8 cellular contexts compared by ENCODE assay signal in genomic region chr3:186570096-186570940, GRCh38. TPM values are rescaled to one million over a fixed set of nuclear protein-coding genes. Genes with fewer than 3 reads are reported as not detected.
DNase-seq lines count a peak whose midpoint lies in the region; ATAC-seq, FAIRE-seq and TF ChIP-seq lines count a peak whose summit lies in the region.

Gene DNAJB11 (plus strand): TSS chr3:186570720. CDS start chr3:186570898, 178 bp downstream.

- peak; percentile 99 for FAIRE-seq in kidney (lab: Jason Lieb, UNC)

- H3K4me3 Mint-ChIP-seq in activated CD4-positive, alpha-beta T cell treated with anti-CD3 and anti-CD28 coated beads for 36 hours, result peak within 1 kb of the TSS; percentile 93

- H3K36me3 ChIP-seq in kidney (ENCODE audit: control insufficient read depth in 1 of 2, insufficient read depth in 2 of 2, low read length in 2 of 2), result peaks cover 2 to 4% of the 10 kb centered on the region in 2 donors

- H3K27me3 Mint-ChIP-seq in activated CD4-positive, alpha-beta T cell treated with anti-CD3 and anti-CD28 coated beads for 36 hours, result no peaks in the 10 kb centered on the region

- peaks cover 0 to 17% of the 10 kb centered on the region in 2 donors for H3K4me1 ChIP-seq in kidney (ENCODE audit: control insufficient read depth in 1 of 2, insufficient read depth in 1 of 2, low read depth in 1 of 2, low read length in 2 of 2)

- H3K4me1 Mint-ChIP-seq in activated CD4-positive, alpha-beta T cell treated with anti-CD3 and anti-CD28 coated beads for 36 hours, result peaks cover 50% of the 10 kb centered on the region

- no peak for TF ChIP-seq CTCF in choroid plexus epithelial cell (conservative IDR thresholded peaks at IDR 0.05; ENCODE audit: low read depth, low read length)
- no peak for TF ChIP-seq CTCF in kidney (IDR thresholded peaks at IDR 0.05; ENCODE audit: borderline replicate concordance, extremely low read depth, insufficient read depth)

- peak; percentile 77 for ATAC-seq in HG03442 (IDR thresholded peaks at IDR 0.05; ENCODE audit: unreplicated experiment)
- ATAC-seq in activated CD4-positive, alpha-beta T cell treated with anti-CD3 and anti-CD28 coated beads for 36 hours, result peak; percentile 92

- H3K4me3 ChIP-seq in choroid plexus epithelial cell (ENCODE audit: low read depth, low read length), result peak within 1 kb of the TSS; percentile 94
- H3K4me3 ChIP-seq in kidney (ENCODE audit: low read length in 2 of 2), result peak within 1 kb of the TSS; percentile 77 to 91

- peak; percentile 100 for DNase-seq in Ammon's horn (ENCODE audit: low spot score)
- peak; percentile 88 for DNase-seq in GM19238 (ENCODE audit: insufficient read length, low spot score)
- peak; percentile 99 to 100 for DNase-seq in NCI-H524 (lab: John Stamatoyannopoulos, UW)
- DNase-seq in activated CD4-positive, alpha-beta T cell treated with anti-CD3 and anti-CD28 coated beads for 36 hours, result peak; percentile 100
- DNase-seq in choroid plexus epithelial cell (ENCODE audit: low read depth), result peak; percentile 100
- peak; percentile 100 for DNase-seq in kidney
- DNase-seq in stimulated activated CD4-positive, alpha-beta T cell treated with anti-CD3 and anti-CD28 coated beads, Interleukin-15, amount 100 ng/mL, for 24 hours, result peak; percentile 99

- H3K36me3 Mint-ChIP-seq in activated CD4-positive, alpha-beta T cell treated with anti-CD3 and anti-CD28 coated beads for 36 hours (ENCODE audit: low read depth), result peaks cover 20% of the 10 kb centered on the region

- peak within 1 kb of the TSS; percentile 95 for H3K27ac Mint-ChIP-seq in activated CD4-positive, alpha-beta T cell treated with anti-CD3 and anti-CD28 coated beads for 36 hours

- POLR2A ChIA-PET in activated CD4-positive, alpha-beta T cell treated with anti-CD3 and anti-CD28 coated beads for 36 hours (lab: Charles Lee), result interaction anchor here (0.7 to 2.1 kb wide), 14 partner anchors 13 to 638 kb away, joined by 3 to 36 read pairs (median 3); partner anchors contain the start of genes EIF4A2 and TRA2B

- H3K9ac ChIP-seq in kidney (ENCODE audit: low read length in 2 of 2), result peak within 1 kb of the TSS; percentile 20 to 87

- CTCF ChIA-PET in activated CD4-positive, alpha-beta T cell treated with anti-CD3 and anti-CD28 coated beads for 36 hours (lab: Charles Lee), result interaction anchor here (0.7 to 3.1 kb wide), 7 partner anchors 17 to 627 kb away, joined by 3 to 9 read pairs (median 4); no protein-coding TSS in a partner anchor

- H3K9me3 ChIP-seq in kidney (ENCODE audit: control insufficient read depth in 1 of 2, low read length in 2 of 2), result no peaks in the 10 kb centered on the region

- H3K27ac ChIP-seq in kidney (ENCODE audit: low read depth in 2 of 2, low read length in 2 of 2), result peak within 1 kb of the TSS; percentile 80 to 89

- no peaks in the 10 kb centered on the region for H3K9me3 Mint-ChIP-seq in activated CD4-positive, alpha-beta T cell treated with anti-CD3 and anti-CD28 coated beads for 36 hours (ENCODE audit: low read depth)

- intact Hi-C loops in activated CD4-positive, alpha-beta T cell treated with anti-CD3 and anti-CD28 coated beads for 36 hours (cut with DNase I, micrococcal nuclease), result loop anchor here (1.0 to 5.0 kb wide), 12 partner anchors 44 to 984 kb away; partner anchors contain the start of genes EIF4A2 (in 2 of the 2), ETV5 (in 2 of the 2), RFC4 (in 2 of the 2) and RPL39L (in 1 of the 2)
- intact Hi-C loops in kidney (cut with DNase I), result no loop called here

RNA-seq across cellular contexts. Expression of gene DNAJB11, which starts in this region (rescaled TPM):
- total RNA-seq in activated CD4-positive, alpha-beta T cell treated with anti-CD3 and anti-CD28 coated beads for 36 hours, result 10 to 100 TPM; 30.9 to 36.6 TPM
- total RNA-seq in kidney, result 46.4 TPM
- 45.0 TPM for polyA plus RNA-seq in kidney (ENCODE audit: insufficient read depth, low read depth, low replicate concordance)

Comparison
In these comparisons a context has a peak if more than half of its experiments do, and no peak if none do; other contexts are left out.
1. Peak in every context shown above with its lines: DNase-seq, ATAC-seq, H3K4me3 ChIP-seq and H3K27ac ChIP-seq.